Comparison of ENCODE assay signal across 12 cellular contexts in the genomic region with DNA sequence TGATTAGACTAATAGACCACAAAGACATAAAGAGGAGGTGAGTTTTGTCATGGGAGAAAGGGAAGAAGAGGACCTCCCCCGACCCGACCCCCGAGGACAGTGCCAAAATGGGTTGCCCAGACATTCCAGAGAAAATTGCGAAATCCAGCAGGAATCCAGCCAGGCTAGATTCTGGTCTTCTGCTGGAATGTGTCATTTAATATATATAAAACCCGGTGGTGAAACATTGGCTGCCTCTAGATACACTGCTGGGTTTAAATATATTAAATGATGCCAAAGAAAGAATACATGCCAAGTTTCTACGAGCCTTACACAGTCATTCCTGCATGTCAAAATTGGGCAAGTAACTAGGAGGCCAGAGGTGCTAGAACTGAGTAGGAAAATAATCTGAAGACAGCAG. TPM values are rescaled to one million over a fixed set of nuclear protein-coding genes. Genes with fewer than 3 reads are reported as not detected.
A peak's percentile ranks its signal among the peaks of the same experiment; 100 is the strongest.
DNase-seq lines count a peak whose midpoint lies in the region; ATAC-seq and TF ChIP-seq lines count a peak whose summit lies in the region.
"Had no signal": no experiment of that assay in that cellular context is flagged by ENCODE, and none has a peak within 500 bp of the region (broad histone marks: within the 10 kb centered on the region; RNA-seq: fewer than 3 reads in every experiment).

No MANE protein-coding gene starts in this region.

- CTCF ChIA-PET in A673 (lab: Charles Lee) (no interaction called here), HCT116 (lab: Charles Lee) (interaction anchor here (3.4 kb wide), 1 partner anchor 9 kb away, joined by 17 read pairs; no protein-coding TSS in a partner anchor)

- H3K27me3 ChIP-seq in A673 (replicated peaks; ENCODE audit: insufficient read depth, low read depth, low read length, poor library complexity) (no peaks in the 10 kb centered on the region), HCT116 (ENCODE audit: insufficient read depth, low read length) (no peaks in the 10 kb centered on the region), suprapubic skin (peaks cover 2% of the 10 kb centered on the region)
- H3K27me3 ChIP-seq: tibial nerve had no signal

- H3K27ac ChIP-seq in A673 (ENCODE audit: low read depth, low read length, poor library complexity, severe bottlenecking) (no peak overlapping the region), HCT116 (ENCODE audit: low read depth, low read length) (no peak overlapping the region), suprapubic skin (no peak overlapping the region)
- H3K27ac ChIP-seq: tibial nerve had no signal

- H2AFZ ChIP-seq in HCT116 (ENCODE audit: low read depth, low read length, poor library complexity, severe bottlenecking): no peak overlapping the region

- TF ChIP-seq POLR2A in HCT116 (IDR thresholded peaks at IDR 0.05; ENCODE audit: borderline replicate concordance, extremely low read depth, insufficient read depth, insufficient read length) (no peak), suprapubic skin (IDR thresholded peaks at IDR 0.05) (no peak)

- intact Hi-C loops in A673 (cut with micrococcal nuclease; ENCODE audit: unreplicated experiment): no loop called here
- intact Hi-C loops in HCT116 (cut with micrococcal nuclease): no loop called here

- BruUV-seq in A673 (replicated peaks; lab: Mats Ljungman, UMichigan) (no TSS peak), HCT116 (replicated peaks; lab: Mats Ljungman, UMichigan) (no TSS peak)

- TF ChIP-seq CTCF in A673 (conservative IDR thresholded peaks at IDR 0.05; ENCODE audit: low read depth, low read length) (no peak), HCT116 (IDR thresholded peaks at IDR 0.05 in 2 of 3, conservative IDR thresholded peaks at IDR 0.05 in 1 of 3; ENCODE audit: borderline replicate concordance in 1 of 3, insufficient read depth in 1 of 3, low read depth in 2 of 3, low read length in 2 of 3) (no peak), astrocyte of the spinal cord (IDR thresholded peaks at IDR 0.05; ENCODE audit: low read depth, low read length) (no peak), suprapubic skin (IDR thresholded peaks at IDR 0.05) (no peak)

- no peaks in the 10 kb centered on the region for H4K20me1 ChIP-seq in HCT116 (ENCODE audit: insufficient read depth)

- peak overlapping the region; percentile 2; the same call in 1 of the 2 replicates for H3K4me2 ChIP-seq in HCT116 (ENCODE audit: low read length)

- RAD21 ChIA-PET in HCT116 (lab: Charles Lee; ENCODE audit: low non-redundant PET in 1 of 2, low total read pairs in 2 of 2, uncharacterized antibody in 2 of 2, unreplicated experiment in 2 of 2): no interaction called here

- ATAC-seq in HCT116 (no peak), HG03045 (IDR thresholded peaks at IDR 0.05; ENCODE audit: unreplicated experiment) (no peak), HG03432 (IDR thresholded peaks at IDR 0.05; ENCODE audit: unreplicated experiment) (no peak)
- ATAC-seq: mucosa of descending colon, Panc1 had no signal

- no peaks in the 10 kb centered on the region for H3K36me3 ChIP-seq in A673 (ENCODE audit: insufficient read depth, low read length, poor library complexity, severe bottlenecking)
- H3K36me3 ChIP-seq in HCT116 (ENCODE audit: control insufficient read depth in 1 of 2, insufficient read depth in 2 of 2, low read length in 2 of 2): no peaks in the 10 kb centered on the region
- H3K36me3 ChIP-seq in suprapubic skin: no peaks in the 10 kb centered on the region
- H3K36me3 ChIP-seq: tibial nerve had no signal

- no peak for TF ChIP-seq RAD21 in HCT116 (IDR thresholded peaks at IDR 0.05; ENCODE audit: low read depth)

- H3K4me3 ChIP-seq in A673 (ENCODE audit: low read depth, low read length, poor library complexity, severe bottlenecking): no peak overlapping the region
- H3K4me3 ChIP-seq in HCT116 (replicated peaks in 1 of 2; ENCODE audit: low read depth in 1 of 2, low read length in 2 of 2): no peak overlapping the region
- H3K4me3 ChIP-seq in astrocyte of the spinal cord (ENCODE audit: low read depth, low read length): no peak overlapping the region
- no peak overlapping the region for H3K4me3 ChIP-seq in suprapubic skin
- H3K4me3 ChIP-seq: mucosa of descending colon, tibial nerve had no signal

- H3K9ac ChIP-seq in HCT116 (ENCODE audit: low read length): no peak overlapping the region

- TF ChIP-seq EP300 in suprapubic skin (IDR thresholded peaks at IDR 0.05): no peak

- POLR2A ChIA-PET in A673 (lab: Charles Lee; ENCODE audit: low non-redundant PET) (no interaction called here), HCT116 (lab: Charles Lee) (no interaction called here)

- in situ Hi-C loops in astrocyte of the spinal cord (cut with HindIII; ENCODE audit: low sequenced_read_pairs): no loop called here

- 16% methylated on average over 6 of the region's 6 CpGs for WGBS in suprapubic skin

- no peaks in the 10 kb centered on the region for H3K4me1 ChIP-seq in A673 (ENCODE audit: insufficient read depth, low read length, poor library complexity, severe bottlenecking)
- H3K4me1 ChIP-seq in HCT116 (ENCODE audit: control insufficient read depth in 1 of 2, insufficient read depth in 2 of 2, low read length in 2 of 2): peaks cover 0 to 7% of the 10 kb centered on the region in 2 experiments; a peak in 1 of 4 replicates
- no peaks in the 10 kb centered on the region for H3K4me1 ChIP-seq in suprapubic skin
- H3K4me1 ChIP-seq: tibial nerve had no signal

- no peaks in the 10 kb centered on the region for H3K9me2 ChIP-seq in HCT116 (ENCODE audit: insufficient read depth)

- H3K9me3 ChIP-seq in A673 (ENCODE audit: low read depth, low read length, poor library complexity, severe bottlenecking): no peaks in the 10 kb centered on the region
- H3K9me3 ChIP-seq in HCT116 (ENCODE audit: control insufficient read depth in 1 of 2, insufficient read depth in 1 of 2, low read depth in 1 of 2, low read length in 2 of 2): no peaks in the 10 kb centered on the region
- no peaks in the 10 kb centered on the region for H3K9me3 ChIP-seq in suprapubic skin
- H3K9me3 ChIP-seq: mucosa of descending colon, tibial nerve had no signal

- no peaks in the 10 kb centered on the region for H3K79me2 ChIP-seq in HCT116 (ENCODE audit: insufficient read depth, low read length)

- peak; percentile 12 for DNase-seq in A673 (ENCODE audit: low spot score)
- no peak for DNase-seq in HCT116 (ENCODE audit: low read depth, low spot score)
- DNase-seq in astrocyte of the spinal cord (ENCODE audit: low read depth, low spot score): peak; percentile 15
- DNase-seq in iPS-NIHi7 (ENCODE audit: extremely low spot score): peak; percentile 30
- no peak for DNase-seq in suprapubic skin (ENCODE audit: low spot score in 2 of 2)
- DNase-seq in activated CD4-positive, CD25-positive, alpha-beta regulatory T cell treated with anti-CD3 and anti-CD28 coated beads, Interleukin-2, amount 50 U/mL, for 72 hours: no peak
- DNase-seq: activated naive CD4-positive, alpha-beta T cell treated with anti-CD3 and anti-CD28 coated beads, Interleukin-2, amount 10 ng/mL, durations not matched to agents 7 days and 5 days; mucosa of descending colon had no signal

TF ChIP-seq in HCT116, 20 proteins besides CTCF, POLR2A, EP300 and RAD21:
- TF ChIP-seq EGR1 (IDR thresholded peaks at IDR 0.05; ENCODE audit: low read depth) (no peak), SP1 (IDR thresholded peaks at IDR 0.05; ENCODE audit: low read depth) (no peak), FOSL1 (IDR thresholded peaks at IDR 0.05; ENCODE audit: low read depth) (no peak), CEBPB (IDR thresholded peaks at IDR 0.05; ENCODE audit: low read depth) (peak; percentile 86)
TF ChIP-seq in HCT116: peak in this region for 1.

RNA-seq across cellular contexts. Expression of a gene that starts 45.3 kb away (rescaled TPM):
- not detected in 2 replicates for total RNA-seq in A673 (2021)
- total RNA-seq in HCT116 (2021; ENCODE audit: unreplicated experiment): not detected
- polyA plus RNA-seq in HCT116 (2012): not detected in 2 replicates
- total RNA-seq in suprapubic skin: 1 to 10 TPM; 1.2 to 4.1 (median 2.2) TPM

Comparison
In these comparisons a context has a peak if more than half of its experiments do, and no peak if none do; other contexts are left out.
1. DNase-seq: peak in A673 (single experiment), astrocyte of the spinal cord (single experiment) and iPS-NIHi7 (single experiment); none in HCT116 (single experiment), suprapubic skin (0 of 2) and activated CD4-positive, CD25-positive, alpha-beta regulatory T cell treated with anti-CD3 and anti-CD28 coated beads, Interleukin-2, amount 50 U/mL, for 72 hours (single experiment).